1 cellular context compared by ENCODE assay signal in the genomic region with DNA sequence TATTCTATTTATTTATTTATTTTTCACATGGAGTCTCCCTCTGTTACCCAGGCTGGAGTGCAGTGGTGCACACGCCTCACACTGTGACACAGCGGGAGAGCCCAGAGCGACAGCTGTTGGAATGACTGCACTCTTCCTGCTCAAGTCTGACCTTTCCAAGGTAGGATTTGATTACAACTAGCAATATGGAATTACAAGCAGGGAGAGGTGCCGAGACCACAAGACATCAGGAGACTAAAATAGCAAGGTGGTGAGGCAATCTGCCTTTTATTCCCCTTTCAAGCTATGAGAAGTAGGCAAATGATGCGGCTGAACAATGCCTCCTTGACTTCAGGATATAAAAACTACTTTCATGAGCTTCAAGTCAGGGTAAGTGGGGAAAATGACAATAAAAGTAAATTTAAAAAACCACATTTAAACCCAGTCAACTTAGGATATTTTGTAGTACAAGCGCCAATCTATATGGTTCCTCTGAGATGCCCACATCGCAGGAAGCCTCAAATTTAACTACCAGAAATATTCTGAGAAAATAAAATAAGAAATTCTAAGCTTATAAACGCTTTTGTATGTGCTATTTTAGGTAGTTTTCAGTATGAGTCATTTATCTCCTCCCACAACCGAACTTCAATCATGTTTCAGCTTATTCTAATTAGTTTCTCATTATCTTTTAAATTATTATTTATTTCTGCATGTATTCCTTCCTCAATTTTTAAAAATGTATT.
TF ChIP-seq lines count a peak whose summit lies in the region.

No MANE protein-coding gene starts in this region.

TF ChIP-seq in HEK293, 187 proteins besides CTCF, POLR2A, EP300 and RAD21 (continued from another document):
- 0 out of 2 replicates have a peak, but pooled peaks have one; percentile 22 for TF ChIP-seq ZNF580 (tag by site-specific recombination; IDR thresholded peaks at IDR 0.05)
- TF ChIP-seq, protein P1, sequence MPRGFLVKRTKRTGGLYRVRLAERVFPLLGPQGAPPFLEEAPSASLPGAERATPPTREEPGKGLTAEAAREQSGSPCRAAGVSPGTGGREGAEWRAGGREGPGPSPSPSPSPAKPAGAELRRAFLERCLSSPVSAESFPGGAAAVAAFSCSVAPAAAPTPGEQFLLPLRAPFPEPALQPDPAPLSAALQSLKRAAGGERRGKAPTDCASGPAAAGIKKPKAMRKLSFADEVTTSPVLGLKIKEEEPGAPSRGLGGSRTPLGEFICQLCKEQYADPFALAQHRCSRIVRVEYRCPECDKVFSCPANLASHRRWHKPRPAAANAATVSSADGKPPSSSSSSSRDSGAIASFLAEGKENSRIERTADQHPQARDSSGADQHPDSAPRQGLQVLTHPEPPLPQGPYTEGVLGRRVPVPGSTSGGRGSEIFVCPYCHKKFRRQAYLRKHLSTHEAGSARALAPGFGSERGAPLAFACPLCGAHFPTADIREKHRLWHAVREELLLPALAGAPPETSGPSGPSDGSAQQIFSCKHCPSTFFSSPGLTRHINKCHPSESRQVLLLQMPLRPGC (tag by site-specific recombination; IDR thresholded peaks at IDR 0.05), result peak; percentile 78
